22 cellular contexts compared by ENCODE assay signal in genomic region chr21:45943630-45944540, GRCh38.
"Had no signal": no experiment of that assay in that cellular context is flagged by ENCODE, and none has a peak within 500 bp of the region (broad histone marks: within the 10 kb centered on the region; RNA-seq: fewer than 3 reads in every experiment).

No MANE protein-coding gene starts in this region.

- H3K27me3 Mint-ChIP-seq: activated CD8-positive, alpha-beta memory T cell treated with anti-CD3 and anti-CD28 coated beads, Interleukin-2, amount 10 ng/mL, durations not matched to agents 7 days and 5 days; activated naive CD8-positive, alpha-beta T cell treated with anti-CD3 and anti-CD28 coated beads, Interleukin-2, amount 50 U/mL, for 24 hours; stimulated activated naive CD8-positive, alpha-beta T cell treated with anti-CD3 and anti-CD28 coated beads, Interleukin-15, Interleukin-2, amounts not matched to agents 100 ng/mL and 50 ng/mL, for 24 hours had no signal

- DNase-seq: activated CD4-positive, alpha-beta T cell treated with anti-CD3 and anti-CD28 coated beads for 1 hour; activated CD4-positive, alpha-beta T cell treated with anti-CD3 and anti-CD28 coated beads, Interleukin-2, amount 50 U/mL, for 48 hours; activated CD8-positive, alpha-beta memory T cell treated with anti-CD3 and anti-CD28 coated beads, Interleukin-2, amount 10 ng/mL, durations not matched to agents 7 days and 5 days; activated naive CD8-positive, alpha-beta T cell treated with anti-CD3 and anti-CD28 coated beads, Interleukin-2, amount 50 U/mL, for 24 hours; anterior cingulate cortex; brain microvascular endothelial cell; central memory CD4-positive, alpha-beta T cell; dorsolateral prefrontal cortex; foreskin fibroblast; hypothalamus; kidney; mammary epithelial cell; midbrain; occipital lobe; retina; stimulated activated CD4-positive, alpha-beta T cell treated with anti-CD3 and anti-CD28 coated beads, Interleukin-1b, Interleukin-23, amount 100 ng/mL, for 48 hours; SW 1271 had no signal

- H3K27me3 ChIP-seq: brain microvascular endothelial cell had no signal

- H3K4me3 ChIP-seq: dorsolateral prefrontal cortex, left lung had no signal

- H3K4me3 Mint-ChIP-seq: activated CD8-positive, alpha-beta memory T cell treated with anti-CD3 and anti-CD28 coated beads, Interleukin-2, amount 10 ng/mL, durations not matched to agents 7 days and 5 days; activated naive CD8-positive, alpha-beta T cell treated with anti-CD3 and anti-CD28 coated beads, Interleukin-2, amount 50 U/mL, for 24 hours; nephron; stimulated activated naive CD8-positive, alpha-beta T cell treated with anti-CD3 and anti-CD28 coated beads, Interleukin-15, Interleukin-2, amounts not matched to agents 100 ng/mL and 50 ng/mL, for 24 hours; type B pancreatic cell had no signal

- H3K4me1 ChIP-seq: left lung had no signal

- H3K27ac ChIP-seq: brain microvascular endothelial cell, dorsolateral prefrontal cortex, left lung, VCaP had no signal

- H3K36me3 Mint-ChIP-seq: activated CD8-positive, alpha-beta memory T cell treated with anti-CD3 and anti-CD28 coated beads, Interleukin-2, amount 10 ng/mL, durations not matched to agents 7 days and 5 days; type B pancreatic cell had no signal

- H3K9me3 ChIP-seq: left lung had no signal

- H3K4me1 Mint-ChIP-seq: activated CD8-positive, alpha-beta memory T cell treated with anti-CD3 and anti-CD28 coated beads, Interleukin-2, amount 10 ng/mL, durations not matched to agents 7 days and 5 days; activated naive CD8-positive, alpha-beta T cell treated with anti-CD3 and anti-CD28 coated beads, Interleukin-2, amount 50 U/mL, for 24 hours had no signal

- H3K36me3 ChIP-seq: brain microvascular endothelial cell, left lung had no signal

- H3K27ac Mint-ChIP-seq: activated CD8-positive, alpha-beta memory T cell treated with anti-CD3 and anti-CD28 coated beads, Interleukin-2, amount 10 ng/mL, durations not matched to agents 7 days and 5 days; activated naive CD8-positive, alpha-beta T cell treated with anti-CD3 and anti-CD28 coated beads, Interleukin-2, amount 50 U/mL, for 24 hours; nephron; stimulated activated naive CD8-positive, alpha-beta T cell treated with anti-CD3 and anti-CD28 coated beads, Interleukin-15, Interleukin-2, amounts not matched to agents 100 ng/mL and 50 ng/mL, for 24 hours; type B pancreatic cell had no signal

- H3K9me3 Mint-ChIP-seq: activated naive CD8-positive, alpha-beta T cell treated with anti-CD3 and anti-CD28 coated beads, Interleukin-2, amount 50 U/mL, for 24 hours; nephron; stimulated activated naive CD8-positive, alpha-beta T cell treated with anti-CD3 and anti-CD28 coated beads, Interleukin-15, Interleukin-2, amounts not matched to agents 100 ng/mL and 50 ng/mL, for 24 hours; type B pancreatic cell had no signal

- ATAC-seq: activated naive CD8-positive, alpha-beta T cell treated with anti-CD3 and anti-CD28 coated beads, Interleukin-2, amount 50 U/mL, for 24 hours; left lung had no signal
